In the genomic region with DNA sequence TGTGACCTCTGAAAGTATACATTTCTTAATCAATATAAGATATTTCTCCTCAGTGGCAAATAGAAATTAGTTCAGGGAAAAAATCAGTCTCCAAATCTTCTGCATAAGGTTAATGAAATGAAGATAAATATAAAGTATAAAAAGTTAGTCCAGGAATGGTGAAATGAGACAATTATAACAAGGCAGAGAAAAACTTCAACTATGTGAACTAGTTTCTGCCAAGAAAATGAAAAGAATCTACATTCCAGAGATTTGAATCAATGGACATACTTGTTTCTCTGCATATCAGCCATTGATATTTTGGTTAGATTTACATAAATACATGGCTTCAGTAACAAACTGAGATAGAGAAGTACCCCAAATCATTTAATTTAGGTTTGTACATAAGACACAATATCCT, we compare ENCODE assay signal across 27 cellular contexts.
DNase-seq lines count a peak whose midpoint lies in the region; ATAC-seq and TF ChIP-seq lines count a peak whose summit lies in the region.
"Had no signal": no experiment of that assay in that cellular context is flagged by ENCODE, and none has a peak within 500 bp of the region (broad histone marks: within the 10 kb centered on the region; RNA-seq: fewer than 3 reads in every experiment).

No MANE protein-coding gene starts in this region.

- no peaks in the 10 kb centered on the region for H3K27me3 ChIP-seq in esophagus squamous epithelium
- H3K27me3 ChIP-seq: BE2C, cardiac muscle cell had no signal

- peaks cover 0 to 8% (median 4%) of the 10 kb centered on the region in 3 donors for H3K4me1 ChIP-seq in esophagus squamous epithelium
- H3K4me1 ChIP-seq: BE2C had no signal

- peak overlapping the region; percentile 14 for H3K4me3 Mint-ChIP-seq in chondrocyte (ENCODE audit: unreplicated experiment)
- H3K4me3 Mint-ChIP-seq: activated CD4-positive, alpha-beta T cell treated with anti-CD3 and anti-CD28 coated beads, Interleukin-2, amount 10 ng/mL, durations not matched to agents 7 days and 5 days; natural killer cell; WTC11 had no signal

- H3K27ac Mint-ChIP-seq in chondrocyte (ENCODE audit: unreplicated experiment), result peak overlapping the region; percentile 90
- H3K27ac Mint-ChIP-seq: activated CD4-positive, alpha-beta T cell treated with anti-CD3 and anti-CD28 coated beads, Interleukin-2, amount 10 ng/mL, durations not matched to agents 7 days and 5 days; natural killer cell; WTC11 had no signal

- no peaks in the 10 kb centered on the region for H3K9me3 Mint-ChIP-seq in chondrocyte (ENCODE audit: low read depth)
- H3K9me3 Mint-ChIP-seq: activated CD4-positive, alpha-beta T cell treated with anti-CD3 and anti-CD28 coated beads, Interleukin-2, amount 10 ng/mL, durations not matched to agents 7 days and 5 days; natural killer cell; WTC11 had no signal

- peak; percentile 28 for DNase-seq in AG08395 (ENCODE audit: low spot score)
- peak; percentile 18 for DNase-seq in HS-5 (ENCODE audit: low read depth)
- DNase-seq in chondrocyte (ENCODE audit: low spot score), result no peak
- DNase-seq in iris pigment epithelial cell (ENCODE audit: low read depth), result peak; percentile 66
- no peak for DNase-seq in NCI-H510A treated with DMSO at 0.1 percent for 48 hours (lab: John Stamatoyannopoulos, UW)
- DNase-seq in esophagus squamous epithelium (lab: John Stamatoyannopoulos, UW), result no peak
- DNase-seq: activated CD4-positive, alpha-beta T cell treated with anti-CD3 and anti-CD28 coated beads, Interleukin-2, amount 10 ng/mL, durations not matched to agents 7 days and 5 days; activated naive CD4-positive, alpha-beta T cell treated with Interleukin-2 at 50 U/mL for 16 hours; activated T-cell treated with anti-CD3 and anti-CD28 coated beads, Interleukin-2, amount 50 U/mL, for 48 hours; amniotic stem cell; BE2C; cortex of kidney; GF-D8; head of caudate nucleus; midbrain; natural killer cell; NCI-H1092; NCI-H1694 treated with DMSO at 0.1 percent for 48 hours; NCI-H2171; NCI-H510A; stimulated activated naive CD8-positive, alpha-beta T cell treated with anti-CD3 and anti-CD28 coated beads, Interleukin-15, Interleukin-2, amounts not matched to agents 100 U/mL and 50 U/mL, for 24 hours had no signal

- no peaks in the 10 kb centered on the region for H3K27me3 Mint-ChIP-seq in chondrocyte (ENCODE audit: low read depth)
- H3K27me3 Mint-ChIP-seq: activated CD4-positive, alpha-beta T cell treated with anti-CD3 and anti-CD28 coated beads, Interleukin-2, amount 10 ng/mL, durations not matched to agents 7 days and 5 days had no signal

- H3K4me3 ChIP-seq in esophagus squamous epithelium, result no peak overlapping the region
- H3K4me3 ChIP-seq: cardiac muscle cell, skin epidermis, thoracic aorta had no signal

- H3K36me3 ChIP-seq in esophagus squamous epithelium, result no peaks in the 10 kb centered on the region
- H3K36me3 ChIP-seq: BE2C, cardiac muscle cell, thoracic aorta had no signal

- no peak for TF ChIP-seq POLR2A in esophagus squamous epithelium (IDR thresholded peaks at IDR 0.05)

- no peaks in the 10 kb centered on the region for H3K36me3 Mint-ChIP-seq in chondrocyte (ENCODE audit: low read depth)
- H3K36me3 Mint-ChIP-seq: natural killer cell, WTC11 had no signal

- H3K27ac ChIP-seq in esophagus squamous epithelium, result no peak overlapping the region
- H3K27ac ChIP-seq: cardiac muscle cell, skin epidermis, thoracic aorta had no signal

- ATAC-seq in HG03175 (IDR thresholded peaks at IDR 0.05; ENCODE audit: unreplicated experiment) (no peak), HG03432 (IDR thresholded peaks at IDR 0.05; ENCODE audit: unreplicated experiment) (no peak)
- ATAC-seq: natural killer cell; stimulated activated naive CD8-positive, alpha-beta T cell treated with anti-CD3 and anti-CD28 coated beads, Interleukin-15, Interleukin-2, amounts not matched to agents 100 U/mL and 50 U/mL, for 24 hours; WTC11 had no signal

- H3K4me1 Mint-ChIP-seq in chondrocyte (ENCODE audit: low read depth), result peaks cover 50% of the 10 kb centered on the region
- H3K4me1 Mint-ChIP-seq: activated CD4-positive, alpha-beta T cell treated with anti-CD3 and anti-CD28 coated beads, Interleukin-2, amount 10 ng/mL, durations not matched to agents 7 days and 5 days; natural killer cell had no signal

- intact Hi-C loops in esophagus squamous epithelium (cut with DNase I), result no loop called here

- TF ChIP-seq CTCF in chondrocyte (IDR thresholded peaks at IDR 0.05) (peak; percentile 6), esophagus squamous epithelium (IDR thresholded peaks at IDR 0.05) (no peak)

- H3K9me3 ChIP-seq in esophagus squamous epithelium, result no peaks in the 10 kb centered on the region
- H3K9me3 ChIP-seq: BE2C, thoracic aorta had no signal

Comparison
In these comparisons a context has a peak if more than half of its experiments do, and no peak if none do; other contexts are left out.
1. DNase-seq: peak in AG08395 (single experiment), HS-5 (single experiment) and iris pigment epithelial cell (single experiment); none in chondrocyte (single experiment), NCI-H510A treated with DMSO at 0.1 percent for 48 hours (single experiment) and esophagus squamous epithelium (single experiment).